Comparison of ENCODE assay signal across 1 cellular context in genomic region chr2:207333599-207334308, GRCh38.
TF ChIP-seq lines count a peak whose summit lies in the region.

No MANE protein-coding gene starts in this region.

TF ChIP-seq in GM12878, 131 proteins besides CTCF, POLR2A, EP300 and RAD21 (continued from another document):
- TF ChIP-seq MTA3 (IDR thresholded peaks at IDR 0.05; ENCODE audit: borderline replicate concordance, low read length) (0 out of 2 replicates have a peak, but pooled peaks have one; percentile 46), SIN3A (IDR thresholded peaks at IDR 0.05; ENCODE audit: low read depth, low read length) (no peak), NFXL1 (IDR thresholded peaks at IDR 0.05; ENCODE audit: borderline replicate concordance) (no peak), NBN (IDR thresholded peaks at IDR 0.05) (no peak), JUND (IDR thresholded peaks at IDR 0.05; ENCODE audit: low read depth, low read length) (no peak), EGR1 (IDR thresholded peaks at IDR 0.05; ENCODE audit: borderline replicate concordance in 1 of 2, low read depth in 2 of 2, low read length in 2 of 2) (no peak), MEF2B (IDR thresholded peaks at IDR 0.05; ENCODE audit: partially characterized antibody, poor library complexity, severe bottlenecking) (no peak), POU2F2 (IDR thresholded peaks at IDR 0.05; ENCODE audit: borderline replicate concordance, low read depth, low read length) (0 out of 3 replicates have a peak, but pooled peaks have one; percentile 55), ZSCAN29 (IDR thresholded peaks at IDR 0.05) (no peak)
- TF ChIP-seq, protein P1, sequence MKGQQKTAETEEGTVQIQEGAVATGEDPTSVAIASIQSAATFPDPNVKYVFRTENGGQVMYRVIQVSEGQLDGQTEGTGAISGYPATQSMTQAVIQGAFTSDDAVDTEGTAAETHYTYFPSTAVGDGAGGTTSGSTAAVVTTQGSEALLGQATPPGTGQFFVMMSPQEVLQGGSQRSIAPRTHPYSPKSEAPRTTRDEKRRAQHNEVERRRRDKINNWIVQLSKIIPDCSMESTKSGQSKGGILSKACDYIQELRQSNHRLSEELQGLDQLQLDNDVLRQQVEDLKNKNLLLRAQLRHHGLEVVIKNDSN (IDR thresholded peaks at IDR 0.05; ENCODE audit: borderline replicate concordance, extremely low read length, insufficient read depth, low read depth, low read length) = no peak
TF ChIP-seq in GM12878: peak in this region for 6.
